Comparison of ENCODE assay signal across 8 cellular contexts in the genomic region with DNA sequence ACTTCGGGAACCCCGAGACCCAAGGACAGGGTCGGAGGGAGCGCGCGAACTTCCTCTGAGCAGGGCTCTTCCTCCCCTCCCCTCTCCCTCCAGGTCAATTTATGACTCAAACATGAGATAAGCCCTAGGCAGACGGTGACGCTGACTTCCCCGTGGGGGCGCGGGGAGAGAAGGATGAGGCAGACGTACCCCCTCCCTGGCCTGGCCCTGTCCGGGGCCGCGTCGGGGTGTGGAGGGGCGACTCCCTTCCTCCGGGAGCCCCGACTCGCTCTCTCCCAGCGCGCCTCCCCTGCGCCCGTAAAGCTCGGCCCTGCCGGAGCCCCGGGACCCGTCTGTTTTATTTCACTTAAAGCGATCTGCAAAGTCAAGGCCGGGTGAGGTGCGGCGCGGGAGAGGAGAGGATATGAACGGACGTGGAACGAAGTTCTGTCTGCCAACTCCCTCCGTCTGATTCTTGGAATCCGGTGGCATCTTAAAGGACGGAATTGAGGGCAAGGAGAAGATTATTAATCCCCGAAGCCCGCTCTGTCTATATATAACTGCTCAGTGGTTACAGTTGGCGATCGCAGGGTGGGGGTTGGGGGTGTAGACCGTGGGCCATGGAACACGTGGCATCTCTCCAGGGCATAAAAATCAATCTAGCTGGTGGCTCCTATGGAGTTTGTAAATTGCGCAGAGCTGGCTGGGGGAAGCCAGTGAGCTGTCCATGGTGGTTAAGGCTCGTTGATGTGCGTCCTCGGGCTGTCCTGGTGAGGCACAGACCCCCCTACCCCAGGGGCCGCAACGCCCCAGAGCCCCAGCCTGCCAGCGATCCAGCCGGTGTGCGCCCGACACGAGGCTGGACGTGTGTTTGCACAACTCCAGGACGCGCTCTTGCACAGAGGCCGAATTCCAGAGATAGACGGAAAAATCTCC.
DNase-seq lines count a peak whose midpoint lies in the region; ATAC-seq and TF ChIP-seq lines count a peak whose summit lies in the region.

No MANE protein-coding gene starts in this region.

- H3K9me3 Mint-ChIP-seq in nephron, result peaks cover 3% of the 10 kb centered on the region

- DNase-seq in AG10803 (ENCODE audit: low read depth), result peak; percentile 57
- DNase-seq in ecto neural progenitor cell (ENCODE audit: low spot score), result peak; percentile 79
- DNase-seq in NOMO-1 treated with DMSO at 0.1 percent for 48 hours (lab: John Stamatoyannopoulos, UW; ENCODE audit: unreplicated experiment), result no peak
- no peak for DNase-seq in GM10248 (ENCODE audit: extremely low spot score)

- CTCF ChIA-PET in GM10248 (lab: Yijun Ruan, JAX), result no interaction called here

- ATAC-seq in HG02798 (IDR thresholded peaks at IDR 0.05; ENCODE audit: poor library complexity, unreplicated experiment) (no peak), GM21737 (IDR thresholded peaks at IDR 0.05; ENCODE audit: unreplicated experiment) (no peak)

- peaks cover 23% of the 10 kb centered on the region for H3K4me1 Mint-ChIP-seq in nephron

- no peak overlapping the region for H3K27ac Mint-ChIP-seq in nephron

- TF ChIP-seq EP300 in Ishikawa (IDR thresholded peaks at IDR 0.05; ENCODE audit: borderline replicate concordance), result no peak

- no peaks in the 10 kb centered on the region for H3K36me3 Mint-ChIP-seq in nephron (ENCODE audit: low read depth)

- H3K4me3 Mint-ChIP-seq in nephron, result peak overlapping the region; percentile 64 to 75 (median 74)

- no peak for TF ChIP-seq RAD21 in Ishikawa (IDR thresholded peaks at IDR 0.05; ENCODE audit: low read depth)

- POLR2A ChIA-PET in GM10248 (lab: Yijun Ruan, JAX), result no interaction called here

- peaks cover 100% of the 10 kb centered on the region for H3K27me3 Mint-ChIP-seq in nephron (ENCODE audit: low read depth)

- TF ChIP-seq CTCF in AG10803 (conservative IDR thresholded peaks at IDR 0.05; ENCODE audit: low read length) (no peak), nephron (IDR thresholded peaks at IDR 0.05; ENCODE audit: unreplicated experiment in 3 of 3) (no peak), GM10248 (IDR thresholded peaks at IDR 0.05; ENCODE audit: control extremely low read depth, extremely low read depth, low read depth, missing control alignments) (no peak)

- H3K4me3 ChIP-seq in AG10803 (ENCODE audit: low read length), result peak overlapping the region; percentile 53

TF ChIP-seq in Ishikawa, 13 proteins besides CTCF, POLR2A, EP300 and RAD21:
- TF ChIP-seq, protein P1, sequence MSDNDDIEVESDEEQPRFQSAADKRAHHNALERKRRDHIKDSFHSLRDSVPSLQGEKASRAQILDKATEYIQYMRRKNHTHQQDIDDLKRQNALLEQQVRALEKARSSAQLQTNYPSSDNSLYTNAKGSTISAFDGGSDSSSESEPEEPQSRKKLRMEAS (IDR thresholded peaks at IDR 0.05), result peak; percentile 63
- peak; percentile 9; the same call in 1 of the 2 replicates for TF ChIP-seq USF1 (IDR thresholded peaks at IDR 0.05)
- TF ChIP-seq YY1 (IDR thresholded peaks at IDR 0.05; ENCODE audit: low read depth), result no peak
- TF ChIP-seq REST (IDR thresholded peaks at IDR 0.05; ENCODE audit: low read depth), result peak; percentile 92
- TF ChIP-seq CEBPB (IDR thresholded peaks at IDR 0.05), result no peak
- peak; percentile 70; the same call in 1 of the 2 replicates for TF ChIP-seq ZBTB7A (IDR thresholded peaks at IDR 0.05; ENCODE audit: low read depth)

Comparison
In these comparisons a context has a peak if more than half of its experiments do, and no peak if none do; other contexts are left out.
1. DNase-seq: peak in AG10803 (single experiment) and ecto neural progenitor cell (single experiment); none in NOMO-1 treated with DMSO at 0.1 percent for 48 hours (single experiment) and GM10248 (single experiment).